ENCODE assay signal across 11 cellular contexts in the genomic region with DNA sequence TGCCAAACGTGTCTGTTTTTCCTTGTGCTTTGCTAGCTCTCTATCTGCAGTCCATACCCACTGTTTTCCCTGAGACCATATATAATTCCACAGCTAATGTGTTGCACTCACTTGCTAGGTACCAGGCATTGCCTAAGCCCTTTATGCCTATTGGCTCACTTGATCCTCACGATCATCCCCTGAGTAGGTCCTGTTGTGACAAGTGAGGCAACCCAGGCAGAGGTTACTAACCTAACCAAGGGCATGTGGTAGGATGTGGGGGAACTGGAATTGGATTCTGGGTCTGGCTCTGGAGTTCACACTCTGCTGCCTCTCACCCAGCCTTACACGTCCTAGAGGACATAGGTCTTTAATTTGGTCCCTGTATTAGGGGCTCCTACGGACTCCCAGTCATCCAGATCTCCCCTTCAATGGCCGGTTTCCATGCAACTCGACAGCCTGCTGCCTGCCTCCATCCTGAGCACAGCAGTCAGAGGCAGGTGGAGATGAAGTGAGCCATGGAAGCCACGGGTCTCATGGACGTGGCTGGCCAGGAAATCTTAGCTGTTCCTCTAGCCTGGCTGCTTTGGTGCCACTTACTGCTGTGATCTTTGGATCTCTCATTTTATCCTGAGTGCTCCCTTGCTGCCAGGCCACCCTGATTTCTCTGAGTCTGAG. TPM values are rescaled to one million over a fixed set of nuclear protein-coding genes. Genes with fewer than 3 reads are reported as not detected.
A peak's percentile ranks its signal among the peaks of the same experiment; 100 is the strongest.
DNase-seq lines count a peak whose midpoint lies in the region; ATAC-seq, FAIRE-seq and TF ChIP-seq lines count a peak whose summit lies in the region.
"Had no signal": no experiment of that assay in that cellular context is flagged by ENCODE, and none has a peak within 500 bp of the region (broad histone marks: within the 10 kb centered on the region; RNA-seq: fewer than 3 reads in every experiment).

No MANE protein-coding gene starts in this region.

- TF ChIP-seq CTCF in right atrium auricular region (IDR thresholded peaks at IDR 0.05) (no peak), epithelial cell of esophagus (IDR thresholded peaks at IDR 0.05; ENCODE audit: insufficient read depth, low read depth, low read length, missing control alignments) (no peak), neural crest cell (conservative IDR thresholded peaks at IDR 0.05) (no peak)

- H3K4me3 ChIP-seq in right atrium auricular region = no peak overlapping the region
- no peak overlapping the region for H3K4me3 ChIP-seq in epithelial cell of esophagus (ENCODE audit: low read length)
- H3K4me3 ChIP-seq: K562 had no signal

- no peak overlapping the region for H3K4me3 Mint-ChIP-seq in neural crest cell
- H3K4me3 Mint-ChIP-seq: CD8-positive, alpha-beta memory T cell had no signal

- H3K4me1 Mint-ChIP-seq in neural crest cell = peaks cover 19% of the 10 kb centered on the region
- H3K4me1 Mint-ChIP-seq: CD8-positive, alpha-beta memory T cell had no signal

- H3K36me3 Mint-ChIP-seq in neural crest cell (ENCODE audit: low read depth) = no peaks in the 10 kb centered on the region
- H3K36me3 Mint-ChIP-seq: CD8-positive, alpha-beta memory T cell had no signal

- H3K27me3 Mint-ChIP-seq in neural crest cell (ENCODE audit: low read depth) = no peaks in the 10 kb centered on the region

- intact Hi-C loops in Right ventricle myocardium superior (cut with DNase I) = loop anchor here (10.0 kb wide), 1 partner anchor 522 kb away; no protein-coding TSS in a partner anchor

- H3K9me3 Mint-ChIP-seq in neural crest cell = no peaks in the 10 kb centered on the region
- H3K9me3 Mint-ChIP-seq: CD8-positive, alpha-beta memory T cell had no signal

- H3K36me3 ChIP-seq in right atrium auricular region = no peaks in the 10 kb centered on the region

- ATAC-seq in Right ventricle myocardium superior (ENCODE audit: poor library complexity) = no peak
- ATAC-seq: K562 had no signal

- H3K27ac ChIP-seq in right atrium auricular region = peak overlapping the region; percentile 69

- DNase-seq in right atrium auricular region (ENCODE audit: low spot score) (no peak), Right ventricle myocardium superior (no peak), epithelial cell of esophagus (ENCODE audit: low read depth) (peak; percentile 55), neural crest cell (ENCODE audit: low read depth, low spot score) (no peak), urothelium cell line (ENCODE audit: low spot score) (no peak), superior temporal gyrus (ENCODE audit: extremely low spot score) (no peak), NOMO-1 (lab: John Stamatoyannopoulos, UW; ENCODE audit: unreplicated experiment in 2 of 2) (no peak)
- no peak for DNase-seq in central memory CD4-positive, alpha-beta T cell
- DNase-seq: CD8-positive, alpha-beta memory T cell had no signal

- no peaks in the 10 kb centered on the region for H3K9me3 ChIP-seq in right atrium auricular region

- H3K4me1 ChIP-seq in right atrium auricular region = peaks cover 0 to 63% of the 10 kb centered on the region in 2 donors

- H3K27me3 ChIP-seq in right atrium auricular region = no peaks in the 10 kb centered on the region

- peak overlapping the region; percentile 22 for H3K27ac Mint-ChIP-seq in neural crest cell (ENCODE audit: unreplicated experiment)
- H3K27ac Mint-ChIP-seq: CD8-positive, alpha-beta memory T cell had no signal

- FAIRE-seq in urothelium cell line (lab: Jason Lieb, UNC) = peak; percentile 85
- FAIRE-seq: K562 had no signal

RNA-seq across cellular contexts. Expression of gene MYZAP, which starts 38.9 kb away (rescaled TPM):
- total RNA-seq in right atrium auricular region = 100 to 1,000 TPM; 305 to 491 TPM
- total RNA-seq in Right ventricle myocardium superior = 966 TPM
- total RNA-seq in neural crest cell = 0.28 TPM in 1 of 2 replicates, not detected in the other
- total RNA-seq: activated CD8-positive, alpha-beta memory T cell treated with anti-CD3 and anti-CD28 coated beads for 36 hours; CD8-positive, alpha-beta memory T cell; K562 had no signal

Comparison
In these comparisons a context has a peak if more than half of its experiments do, and no peak if none do; other contexts are left out.
1. RNA of gene MYZAP, which starts 38.9 kb away (total RNA-seq): 966 TPM in Right ventricle myocardium superior (single experiment) and 305 to 491 TPM in right atrium auricular region; 0.28 TPM in neural crest cell; every median in the first group is over 100 times any median in the second.